ENCODE assay signal across 17 cellular contexts in genomic region chr18:22141211-22141610, GRCh38. TPM values are rescaled to one million over a fixed set of nuclear protein-coding genes. Genes with fewer than 3 reads are reported as not detected.
DNase-seq lines count a peak whose midpoint lies in the region; FAIRE-seq and TF ChIP-seq lines count a peak whose summit lies in the region.
"Had no signal": no experiment of that assay in that cellular context is flagged by ENCODE, and none has a peak within 500 bp of the region (broad histone marks: within the 10 kb centered on the region; RNA-seq: fewer than 3 reads in every experiment).

No MANE protein-coding gene starts in this region.

- CTCF ChIA-PET in endothelial cell of umbilical vein (lab: Charles Lee) (interaction anchor here (2.1 kb wide), 1 partner anchor 143 kb away, joined by 5 read pairs; no protein-coding TSS in a partner anchor), A673 (lab: Charles Lee) (no interaction called here)

- H4K20me1 ChIP-seq in GM23248 (ENCODE audit: insufficient read depth) (no peaks in the 10 kb centered on the region), OCI-LY3 (ENCODE audit: insufficient read depth, low read length) (no peaks in the 10 kb centered on the region), endothelial cell of umbilical vein (replicated peaks; ENCODE audit: control insufficient read depth, extremely low read depth, insufficient read depth, low read length) (no peaks in the 10 kb centered on the region)

- H3K4me3 ChIP-seq in GM23248 = no peak overlapping the region
- H3K4me3 ChIP-seq in OCI-LY3 (ENCODE audit: low read length) = 0 out of 2 replicates have a peak overlapping the region, but pooled peaks have one; percentile 9
- no peak overlapping the region for H3K4me3 ChIP-seq in endothelial cell of umbilical vein (replicated peaks in 1 of 3; ENCODE audit: insufficient read depth in 1 of 3, low read depth in 1 of 3, low read length in 3 of 3)
- H3K4me3 ChIP-seq in A673 (ENCODE audit: low read depth, low read length, poor library complexity, severe bottlenecking) = no peak overlapping the region
- H3K4me3 ChIP-seq: HAP-1 had no signal

- no peaks in the 10 kb centered on the region for H3F3A ChIP-seq in GM23248 (ENCODE audit: insufficient read depth)

- POLR2A ChIA-PET in endothelial cell of umbilical vein (lab: Charles Lee) (no interaction called here), A673 (lab: Charles Lee; ENCODE audit: low non-redundant PET) (no interaction called here)

- DNase-seq in Ammon's horn (ENCODE audit: low spot score) (peak; percentile 21), GM23248 (peak; percentile 13), endothelial cell of umbilical vein (ENCODE audit: low read depth, low spot score) (no peak), mesenteric fat pad (ENCODE audit: low spot score) (no peak), frontal cortex (ENCODE audit: low spot score in 2 of 2) (no peak), A673 (ENCODE audit: low spot score) (no peak)
- DNase-seq in activated CD8-positive, alpha-beta memory T cell treated with anti-CD3 and anti-CD28 coated beads, Interleukin-2, amount 50 U/mL, for 48 hours = no peak
- DNase-seq: CD8-positive, alpha-beta T cell; COR-L47; DMS53; HFFc6; KG1 had no signal

- intact Hi-C loops in endothelial cell of umbilical vein (cut with micrococcal nuclease) = no loop called here
- intact Hi-C loops in A673 (cut with micrococcal nuclease; ENCODE audit: unreplicated experiment) = no loop called here

- no peaks in the 10 kb centered on the region for H3K9me3 ChIP-seq in GM23248 (ENCODE audit: low read depth)
- no peaks in the 10 kb centered on the region for H3K9me3 ChIP-seq in OCI-LY3 (ENCODE audit: insufficient read depth, low read length)
- H3K9me3 ChIP-seq in endothelial cell of umbilical vein (replicated peaks; ENCODE audit: control insufficient read depth, insufficient read depth, low read length) = no peaks in the 10 kb centered on the region
- no peaks in the 10 kb centered on the region for H3K9me3 ChIP-seq in A673 (ENCODE audit: low read depth, low read length, poor library complexity, severe bottlenecking)
- H3K9me3 ChIP-seq: HAP-1 had no signal

- no TSS peak for BruUV-seq in endothelial cell of umbilical vein (replicated peaks; lab: Mats Ljungman, UMichigan)
- BruUV-seq in A673 (replicated peaks; lab: Mats Ljungman, UMichigan) = no TSS peak

- H3K79me2 ChIP-seq in GM23248 (ENCODE audit: insufficient read depth) = no peaks in the 10 kb centered on the region
- no peaks in the 10 kb centered on the region for H3K79me2 ChIP-seq in OCI-LY3 (ENCODE audit: low read length)
- no peaks in the 10 kb centered on the region for H3K79me2 ChIP-seq in endothelial cell of umbilical vein (ENCODE audit: control insufficient read depth, insufficient read depth, low read length)

- no peak for FAIRE-seq in endothelial cell of umbilical vein (lab: Jason Lieb, UNC)
- no peak for FAIRE-seq in frontal cortex (lab: Jason Lieb, UNC)
- FAIRE-seq: GM12891, H1 had no signal

- in situ Hi-C loops in GM23248 (cut with MboI) = no loop called here

- H3K9ac ChIP-seq in GM23248 (no peak overlapping the region), OCI-LY3 (ENCODE audit: low read length) (no peak overlapping the region), endothelial cell of umbilical vein (replicated peaks; ENCODE audit: extremely low read depth, insufficient read depth, low read length) (no peak overlapping the region)

- H3K27ac ChIP-seq in GM23248 (no peak overlapping the region), OCI-LY3 (ENCODE audit: low read length) (no peak overlapping the region), endothelial cell of umbilical vein (ENCODE audit: insufficient read depth, low read depth, low read length) (no peak overlapping the region), A673 (ENCODE audit: low read depth, low read length, poor library complexity, severe bottlenecking) (no peak overlapping the region)
- H3K27ac ChIP-seq: HL-60 had no signal

- H3K4me1 ChIP-seq in GM23248 (ENCODE audit: insufficient read depth) = no peaks in the 10 kb centered on the region
- H3K4me1 ChIP-seq in OCI-LY3 (ENCODE audit: low read length) = peaks cover 12% of the 10 kb centered on the region
- H3K4me1 ChIP-seq in endothelial cell of umbilical vein (ENCODE audit: control insufficient read depth, extremely low read depth, insufficient read depth, low read length) = no peaks in the 10 kb centered on the region
- no peaks in the 10 kb centered on the region for H3K4me1 ChIP-seq in A673 (ENCODE audit: insufficient read depth, low read length, poor library complexity, severe bottlenecking)

- 59 to 67% methylated on average over 4 of the region's 4 CpGs for WGBS in GM23248 (ENCODE audit: low coverage in 1 of 2, low lambda C conversion rate in 2 of 2, missing lambda C conversion rate in 2 of 2), 2 experiments

- dilution Hi-C loops in endothelial cell of umbilical vein (cut with MboI; ENCODE audit: extremely low pct_ligation_motif_present, low sequenced_read_pairs) = no loop called here

- no peaks in the 10 kb centered on the region for H3K9me2 ChIP-seq in GM23248 (ENCODE audit: insufficient read depth)

- H3K27me3 ChIP-seq in GM23248 (replicated peaks; ENCODE audit: insufficient read depth) (peaks cover 28% of the 10 kb centered on the region; the same call in 1 of the 2 replicates), OCI-LY3 (ENCODE audit: low read depth, low read length) (no peaks in the 10 kb centered on the region), endothelial cell of umbilical vein (ENCODE audit: control insufficient read depth in 2 of 2, insufficient read depth in 2 of 2, low read length in 2 of 2) (peaks cover 0 to 7% of the 10 kb centered on the region in 2 experiments), A673 (replicated peaks; ENCODE audit: insufficient read depth, low read depth, low read length, poor library complexity) (no peaks in the 10 kb centered on the region)

- no peaks in the 10 kb centered on the region for H3K36me3 ChIP-seq in GM23248 (ENCODE audit: low read depth)
- H3K36me3 ChIP-seq in OCI-LY3 (replicated peaks; ENCODE audit: low read depth, low read length) = no peaks in the 10 kb centered on the region
- no peaks in the 10 kb centered on the region for H3K36me3 ChIP-seq in endothelial cell of umbilical vein (ENCODE audit: control insufficient read depth in 2 of 2, extremely low read depth in 1 of 2, insufficient read depth in 2 of 2, low read length in 2 of 2)
- no peaks in the 10 kb centered on the region for H3K36me3 ChIP-seq in A673 (ENCODE audit: insufficient read depth, low read length, poor library complexity, severe bottlenecking)
- H3K36me3 ChIP-seq: HAP-1 had no signal

- H3K9me1 ChIP-seq in endothelial cell of umbilical vein (replicated peaks; ENCODE audit: control insufficient read depth, extremely low read depth, insufficient read depth, low read length) = no peaks in the 10 kb centered on the region

- H2AFZ ChIP-seq in GM23248 (no peak overlapping the region), OCI-LY3 (ENCODE audit: low read depth, low read length) (no peak overlapping the region), endothelial cell of umbilical vein (ENCODE audit: low read depth, low read length) (no peak overlapping the region)

- no peak for TF ChIP-seq CTCF in OCI-LY3 (IDR thresholded peaks at IDR 0.05; ENCODE audit: low read depth, low read length)
- TF ChIP-seq CTCF in endothelial cell of umbilical vein (IDR thresholded peaks at IDR 0.05; ENCODE audit: extremely low read depth in 1 of 2, insufficient read depth in 1 of 2, low read depth in 1 of 2, low read length in 2 of 2) = no peak
- TF ChIP-seq CTCF in A673 (conservative IDR thresholded peaks at IDR 0.05; ENCODE audit: low read depth, low read length) = no peak

- H3K4me2 ChIP-seq in GM23248 (ENCODE audit: unreplicated experiment) (no peak overlapping the region), OCI-LY3 (ENCODE audit: low read length) (peak overlapping the region; percentile 33; the same call in 1 of the 2 replicates), endothelial cell of umbilical vein (ENCODE audit: insufficient read depth, low read length) (no peak overlapping the region)

- no peak for TF ChIP-seq POLR2A in endothelial cell of umbilical vein (IDR thresholded peaks at IDR 0.05; ENCODE audit: low read depth, low read length)

TF ChIP-seq in endothelial cell of umbilical vein, 7 proteins besides CTCF, POLR2A, EP300 and RAD21:
- TF ChIP-seq JUN (IDR thresholded peaks at IDR 0.05; ENCODE audit: borderline replicate concordance, insufficient read depth, insufficient read length, low read depth) (peak; percentile 33), POLR2AphosphoS5 (IDR thresholded peaks at IDR 0.05; ENCODE audit: insufficient read depth, low read depth, low read length) (no peak), FOS (IDR thresholded peaks at IDR 0.05; ENCODE audit: borderline replicate concordance, insufficient read depth, low read length) (peak; percentile 10)
TF ChIP-seq in endothelial cell of umbilical vein: peak in this region for 2.

RNA-seq across cellular contexts. Expression of gene GATA6, which starts 28.2 kb away (rescaled TPM):
- total RNA-seq in GM23248 (2014; rRNA removed; shearing (Covaris generic)) = 17.6 and 19.0 TPM in 2 replicates
- 6.6 and 6.9 TPM in 2 replicates for polyA plus RNA-seq in GM23248 (2016; fragmentation: Nextera tagmentation; extraction: Ambion mirVana)
- 14.6 and 14.9 TPM in 2 replicates for total RNA-seq in endothelial cell of umbilical vein
- 3.9 and 4.1 TPM in 2 replicates for polyA plus RNA-seq in endothelial cell of umbilical vein
- polyA plus RNA-seq in endothelial cell of umbilical vein (2011; cell fraction: cytosol; rRNA removed) = 3.5 and 3.7 TPM in 2 replicates
- polyA plus RNA-seq in endothelial cell of umbilical vein (2011; cell fraction: nucleus; rRNA removed) = 7.1 and 10.1 TPM in 2 replicates
- 5.8 and 7.2 TPM in 2 replicates for polyA plus RNA-seq in endothelial cell of umbilical vein (2012)
- 2.7 and 3.8 TPM in 2 replicates for polyA minus RNA-seq in endothelial cell of umbilical vein
- 5.7 TPM for polyA minus RNA-seq in endothelial cell of umbilical vein (2011; cell fraction: cytosol; rRNA and poly(A)+ RNA removed)
- 13.0 and 24.8 TPM in 2 replicates for polyA minus RNA-seq in endothelial cell of umbilical vein (2011; cell fraction: nucleus; rRNA and poly(A)+ RNA removed)
- total RNA-seq in mesenteric fat pad = 26.6 TPM
- total RNA-seq in frontal cortex = under 0.01 TPM
- total RNA-seq in A673 (2021) = 0.20 and 0.21 TPM in 2 replicates
- polyA plus RNA-seq: H1 had no signal

Comparison
In these comparisons a context has a peak if more than half of its experiments do, and no peak if none do; other contexts are left out.
1. DNase-seq: peak in Ammon's horn (single experiment) and GM23248 (single experiment); none in endothelial cell of umbilical vein (single experiment), mesenteric fat pad (single experiment), activated CD8-positive, alpha-beta memory T cell treated with anti-CD3 and anti-CD28 coated beads, Interleukin-2, amount 50 U/mL, for 48 hours (single experiment), frontal cortex (0 of 2) and A673 (single experiment).
2. RNA of gene GATA6, which starts 28.2 kb away (total RNA-seq): 26.6 TPM in mesenteric fat pad (single experiment), 17.6 to 19.0 TPM in GM23248 and 14.6 to 14.9 TPM in endothelial cell of umbilical vein; 0.20 to 0.21 TPM in A673 and under 0.01 TPM in frontal cortex (single experiment); every median in the first group is over 10 times any median in the second.